25 cellular contexts compared by ENCODE assay signal in genomic region chr17:4023220-4023619, GRCh38. TPM values are rescaled to one million over a fixed set of nuclear protein-coding genes. Genes with fewer than 3 reads are reported as not detected.
DNase-seq lines count a peak whose midpoint lies in the region; ATAC-seq, FAIRE-seq and TF ChIP-seq lines count a peak whose summit lies in the region.
"Had no signal": no experiment of that assay in that cellular context is flagged by ENCODE, and none has a peak within 500 bp of the region (broad histone marks: within the 10 kb centered on the region; RNA-seq: fewer than 3 reads in every experiment).

No MANE protein-coding gene starts in this region.

- peaks cover 14 to 19% of the 10 kb centered on the region in 2 donors for H3K9me3 Mint-ChIP-seq in stimulated activated naive CD8-positive, alpha-beta T cell treated with anti-CD3 and anti-CD28 coated beads, Interleukin-15, amount 100 ng/mL, for 72 hours

- H3K27ac Mint-ChIP-seq in stimulated activated naive CD8-positive, alpha-beta T cell treated with anti-CD3 and anti-CD28 coated beads, Interleukin-15, amount 100 ng/mL, for 72 hours: peak overlapping the region; percentile 49 to 85

- peaks cover 3 to 9% of the 10 kb centered on the region in 2 donors for H3K9me3 ChIP-seq in ascending aorta
- H3K9me3 ChIP-seq: Caco-2 had no signal

- H3K4me3 Mint-ChIP-seq in stimulated activated naive CD8-positive, alpha-beta T cell treated with anti-CD3 and anti-CD28 coated beads, Interleukin-15, amount 100 ng/mL, for 72 hours: no peak overlapping the region
- H3K4me3 Mint-ChIP-seq: CD4-positive, alpha-beta memory T cell had no signal

- H3K4me1 ChIP-seq in ascending aorta: no peaks in the 10 kb centered on the region
- H3K4me1 ChIP-seq: Caco-2 had no signal

- H3K4me3 ChIP-seq in ascending aorta: no peak overlapping the region
- H3K4me3 ChIP-seq: MG63, SK-N-MC had no signal

- no peak overlapping the region for H3K27ac ChIP-seq in ascending aorta
- H3K27ac ChIP-seq: RWPE1, SK-N-MC had no signal

- no peaks in the 10 kb centered on the region for H3K4me1 Mint-ChIP-seq in stimulated activated naive CD8-positive, alpha-beta T cell treated with anti-CD3 and anti-CD28 coated beads, Interleukin-15, amount 100 ng/mL, for 72 hours

- intact Hi-C loops in ascending aorta (cut with DNase I): no loop called here

- no peaks in the 10 kb centered on the region for H3K27me3 Mint-ChIP-seq in stimulated activated naive CD8-positive, alpha-beta T cell treated with anti-CD3 and anti-CD28 coated beads, Interleukin-15, amount 100 ng/mL, for 72 hours
- H3K27me3 Mint-ChIP-seq: CD4-positive, alpha-beta memory T cell had no signal

- FAIRE-seq in H54 (lab: Jason Lieb, UNC): no peak
- FAIRE-seq: GM12891, H1 had no signal

- H3K36me3 ChIP-seq in ascending aorta: peaks cover 87 to 95% of the 10 kb centered on the region in 2 donors

- no peaks in the 10 kb centered on the region for H3K27me3 ChIP-seq in ascending aorta
- H3K27me3 ChIP-seq: MG63 had no signal

- TF ChIP-seq POLR2A in H54 (IDR thresholded peaks at IDR 0.05; ENCODE audit: low read depth, low read length): no peak

- TF ChIP-seq CTCF in ascending aorta (IDR thresholded peaks at IDR 0.05): no peak

- ATAC-seq in stimulated activated naive CD8-positive, alpha-beta T cell treated with anti-CD3 and anti-CD28 coated beads, Interleukin-15, amount 100 ng/mL, for 72 hours: no peak
- no peak for ATAC-seq in stimulated activated naive CD8-positive, alpha-beta T cell treated with anti-CD3 and anti-CD28 coated beads, Interleukin-15, Interleukin-2, amounts not matched to agents 100 U/mL and 50 U/mL, for 24 hours
- ATAC-seq: HCT116 had no signal

- DNase-seq in stimulated activated naive CD8-positive, alpha-beta T cell treated with anti-CD3 and anti-CD28 coated beads, Interleukin-15, amount 100 ng/mL, for 72 hours: no peak
- no peak for DNase-seq in stimulated activated naive CD8-positive, alpha-beta T cell treated with anti-CD3 and anti-CD28 coated beads, Interleukin-15, Interleukin-2, amounts not matched to agents 100 U/mL and 50 U/mL, for 24 hours
- peak; percentile 15 for DNase-seq in RPMI7951 (ENCODE audit: low read depth)
- DNase-seq in foreskin melanocyte: peak; percentile 73
- DNase-seq in H54 (ENCODE audit: insufficient read length, low spot score): no peak
- DNase-seq in dermis blood vessel endothelial cell: no peak
- DNase-seq in ascending aorta (ENCODE audit: low spot score in 2 of 2): no peak
- DNase-seq: C1 segment of cervical spinal cord; Caco-2; CD4-positive, alpha-beta memory T cell; DMS79; GF-D8; KBM-7; MG63; NCI-H1105 treated with DMSO at 0.1 percent for 48 hours; NCI-H1694 treated with DMSO at 0.1 percent for 48 hours; NCI-H2081; NCI-H2227 treated with DMSO at 0.1 percent for 48 hours; NCI-H526 treated with DMSO at 0.1 percent for 48 hours; SHP77 treated with DMSO at 0.1 percent for 48 hours had no signal

RNA-seq across cellular contexts. Expression of gene ATP2A3, which starts 59.0 kb away (rescaled TPM):
- 0.59 and 0.96 TPM in 2 replicates for total RNA-seq in RPMI7951 (2014; rRNA removed; shearing (Covaris generic))
- total RNA-seq in dermis blood vessel endothelial cell: 0.23 TPM in 1 of 2 replicates, not detected in the other
- total RNA-seq in ascending aorta: 27.2 TPM

Comparison
In these comparisons a context has a peak if more than half of its experiments do, and no peak if none do; other contexts are left out.
1. DNase-seq: peak in RPMI7951 (single experiment) and foreskin melanocyte (single experiment); none in stimulated activated naive CD8-positive, alpha-beta T cell treated with anti-CD3 and anti-CD28 coated beads, Interleukin-15, amount 100 ng/mL, for 72 hours (0 of 2), stimulated activated naive CD8-positive, alpha-beta T cell treated with anti-CD3 and anti-CD28 coated beads, Interleukin-15, Interleukin-2, amounts not matched to agents 100 U/mL and 50 U/mL, for 24 hours (single experiment), H54 (single experiment), dermis blood vessel endothelial cell (single experiment) and ascending aorta (0 of 2).
2. RNA of gene ATP2A3, which starts 59.0 kb away (total RNA-seq): 27.2 TPM in ascending aorta (single experiment); 0.59 to 0.96 TPM in RPMI7951 and 0.23 TPM in dermis blood vessel endothelial cell; every median in the first group is over 10 times any median in the second.